Comparison of ENCODE assay signal across 8 cellular contexts in the genomic region with DNA sequence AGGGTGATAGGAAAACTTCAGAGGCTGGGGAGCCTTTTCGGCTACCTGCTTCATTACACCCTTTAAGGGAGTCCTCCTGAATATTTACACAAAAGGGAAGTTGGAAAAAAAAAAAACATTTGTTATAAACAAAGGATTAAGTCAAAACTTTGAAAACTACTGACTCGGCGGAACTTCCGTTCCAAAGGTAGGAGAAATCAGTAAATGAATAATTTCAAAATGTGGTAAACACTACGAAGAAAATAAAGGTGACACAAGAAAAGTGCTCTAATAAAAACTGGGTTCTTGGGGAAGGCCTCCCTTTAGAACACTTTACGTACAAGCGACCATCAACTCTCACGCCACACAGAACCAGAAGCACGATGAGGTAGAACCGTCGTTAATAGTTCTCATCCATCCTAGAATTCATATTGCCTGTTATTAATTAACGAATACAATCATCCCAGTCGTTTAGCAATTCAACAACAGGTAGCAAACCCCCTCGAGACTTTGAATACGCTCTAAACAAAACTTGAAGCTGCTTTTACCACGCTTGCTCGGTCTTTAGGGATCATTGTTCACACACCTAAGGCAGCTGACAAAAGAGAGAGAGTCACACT. TPM values are rescaled to one million over a fixed set of nuclear protein-coding genes. Genes with fewer than 3 reads are reported as not detected.
DNase-seq lines count a peak whose midpoint lies in the region; ATAC-seq, FAIRE-seq and TF ChIP-seq lines count a peak whose summit lies in the region.

No MANE protein-coding gene starts in this region.

- H3K36me3 ChIP-seq in astrocyte (ENCODE audit: insufficient read depth, low read length) (no peaks in the 10 kb centered on the region), thoracic aorta (no peaks in the 10 kb centered on the region)

- peaks cover 22% of the 10 kb centered on the region for H3K4me1 Mint-ChIP-seq in activated CD8-positive, alpha-beta memory T cell treated with anti-CD3 and anti-CD28 coated beads, Interleukin-2, amount 10 ng/mL, durations not matched to agents 7 days and 5 days
- H3K4me1 Mint-ChIP-seq in astrocyte (ENCODE audit: low read depth, unreplicated experiment): peaks cover 9% of the 10 kb centered on the region

- TF ChIP-seq CTCF in LNCaP clone FGC (IDR thresholded peaks at IDR 0.05; ENCODE audit: control insufficient read depth, extremely low read depth, insufficient read depth) (no peak), astrocyte (IDR thresholded peaks at IDR 0.05; ENCODE audit: insufficient read depth, low read depth, low read length) (no peak), thoracic aorta (IDR thresholded peaks at IDR 0.05) (no peak)

- no peak for DNase-seq in activated CD8-positive, alpha-beta memory T cell treated with anti-CD3 and anti-CD28 coated beads, Interleukin-2, amount 10 ng/mL, durations not matched to agents 7 days and 5 days
- no peak for DNase-seq in activated CD8-positive, alpha-beta memory T cell treated with anti-CD3 and anti-CD28 coated beads, Interleukin-2, amount 50 U/mL, for 4 hours
- no peak for DNase-seq in LNCaP clone FGC (ENCODE audit: low read depth)
- no peak for DNase-seq in astrocyte (ENCODE audit: low read depth)
- no peak for DNase-seq in thoracic aorta (ENCODE audit: low spot score)

- H3K27me3 Mint-ChIP-seq in activated CD8-positive, alpha-beta memory T cell treated with anti-CD3 and anti-CD28 coated beads, Interleukin-2, amount 10 ng/mL, durations not matched to agents 7 days and 5 days: no peaks in the 10 kb centered on the region
- no peaks in the 10 kb centered on the region for H3K27me3 Mint-ChIP-seq in astrocyte (ENCODE audit: low read depth, unreplicated experiment)

- H4K20me1 ChIP-seq in astrocyte (ENCODE audit: insufficient read depth, low read length): peaks cover 38% of the 10 kb centered on the region

- H3K79me2 ChIP-seq in astrocyte (ENCODE audit: insufficient read depth, low read length): peaks cover 56% of the 10 kb centered on the region

- peak overlapping the region; percentile 92 for H3K4me2 ChIP-seq in astrocyte (ENCODE audit: low read length)

- H3K4me3 ChIP-seq in LNCaP clone FGC (ENCODE audit: low read depth, low read length) (peak overlapping the region; percentile 98), astrocyte (ENCODE audit: insufficient read depth, low read depth, low read length) (peak overlapping the region; percentile 99), thoracic aorta (peak overlapping the region; percentile 84)

- CTCF ChIA-PET in activated CD8-positive, alpha-beta memory T cell treated with anti-CD3 and anti-CD28 coated beads, Interleukin-2, amount 10 ng/mL, durations not matched to agents 7 days and 5 days (lab: Charles Lee): interaction anchor here (0.9 to 1.4 kb wide), 2 partner anchors 259 to 305 kb away, joined by 3 read pairs; partner anchors contain the start of gene SCAP

- H3K36me3 Mint-ChIP-seq in activated CD8-positive, alpha-beta memory T cell treated with anti-CD3 and anti-CD28 coated beads, Interleukin-2, amount 10 ng/mL, durations not matched to agents 7 days and 5 days: no peaks in the 10 kb centered on the region
- peaks cover 2% of the 10 kb centered on the region for H3K36me3 Mint-ChIP-seq in astrocyte (ENCODE audit: low read depth, unreplicated experiment)

- peak overlapping the region; percentile 94 for H3K4me3 Mint-ChIP-seq in activated CD8-positive, alpha-beta memory T cell treated with anti-CD3 and anti-CD28 coated beads, Interleukin-2, amount 10 ng/mL, durations not matched to agents 7 days and 5 days
- peak overlapping the region; percentile 99 for H3K4me3 Mint-ChIP-seq in astrocyte (ENCODE audit: unreplicated experiment)

- no peaks in the 10 kb centered on the region for H3K9me3 ChIP-seq in astrocyte (ENCODE audit: insufficient read depth, low read depth, low read length)
- no peaks in the 10 kb centered on the region for H3K9me3 ChIP-seq in thoracic aorta

- peaks cover 12% of the 10 kb centered on the region for H3K4me1 ChIP-seq in astrocyte (ENCODE audit: insufficient read depth, low read length)
- H3K4me1 ChIP-seq in thoracic aorta (ENCODE audit: control insufficient read depth in 1 of 2, low read depth in 2 of 2): peaks cover 14 to 25% of the 10 kb centered on the region in 2 donors

- peak overlapping the region; percentile 92 for H3K27ac ChIP-seq in astrocyte (ENCODE audit: low read depth, low read length)
- H3K27ac ChIP-seq in layer of hippocampus (ENCODE audit: low read depth, low read length): peak overlapping the region; percentile 97
- H3K27ac ChIP-seq in thoracic aorta: peak overlapping the region; percentile 93

- H3K9ac ChIP-seq in astrocyte (ENCODE audit: low read length): peak overlapping the region; percentile 95

- H3K27ac Mint-ChIP-seq in activated CD8-positive, alpha-beta memory T cell treated with anti-CD3 and anti-CD28 coated beads, Interleukin-2, amount 10 ng/mL, durations not matched to agents 7 days and 5 days: peak overlapping the region; percentile 85
- peak overlapping the region; percentile 85 for H3K27ac Mint-ChIP-seq in astrocyte (ENCODE audit: unreplicated experiment)

- H3K27me3 ChIP-seq in astrocyte (ENCODE audit: insufficient read depth, low read length): no peaks in the 10 kb centered on the region
- no peaks in the 10 kb centered on the region for H3K27me3 ChIP-seq in layer of hippocampus (ENCODE audit: control insufficient read depth, insufficient read depth, low read length)
- no peaks in the 10 kb centered on the region for H3K27me3 ChIP-seq in thoracic aorta (replicated peaks; ENCODE audit: insufficient read depth)

- no peak for FAIRE-seq in astrocyte (lab: Jason Lieb, UNC)

- no peaks in the 10 kb centered on the region for H3K9me3 Mint-ChIP-seq in activated CD8-positive, alpha-beta memory T cell treated with anti-CD3 and anti-CD28 coated beads, Interleukin-2, amount 10 ng/mL, durations not matched to agents 7 days and 5 days (ENCODE audit: low read depth)
- no peaks in the 10 kb centered on the region for H3K9me3 Mint-ChIP-seq in astrocyte (ENCODE audit: unreplicated experiment)

- peak overlapping the region; percentile 12 for H2AFZ ChIP-seq in astrocyte (ENCODE audit: low read depth, low read length)

- ATAC-seq in activated CD8-positive, alpha-beta memory T cell treated with anti-CD3 and anti-CD28 coated beads, Interleukin-2, amount 10 ng/mL, durations not matched to agents 7 days and 5 days: no peak
- peak; percentile 9 for ATAC-seq in thoracic aorta (ENCODE audit: insufficient number of reproducible peaks, low FRiP score, low read depth)
- ATAC-seq in GM19397 (IDR thresholded peaks at IDR 0.05; ENCODE audit: unreplicated experiment): no peak
- ATAC-seq in HG03571 (IDR thresholded peaks at IDR 0.05; ENCODE audit: unreplicated experiment): no peak

RNA-seq across cellular contexts. Expression of gene SMARCC1, which starts 0.9 kb away (rescaled TPM):
- total RNA-seq in activated CD8-positive, alpha-beta memory T cell treated with anti-CD3 and anti-CD28 coated beads, Interleukin-2, amount 10 ng/mL, durations not matched to agents 7 days and 5 days: 100 to 1,000 TPM in 1 of 2 experiments, 10 to 100 TPM in 1; 84.3 to 111 TPM
- total RNA-seq in astrocyte (131 and 146 TPM in 2 replicates), thoracic aorta (10 to 100 TPM; 37.2 to 38.7 TPM)

RNA-seq across cellular contexts. Expression of gene DHX30, which starts 22.1 kb away (rescaled TPM):
- total RNA-seq in activated CD8-positive, alpha-beta memory T cell treated with anti-CD3 and anti-CD28 coated beads, Interleukin-2, amount 10 ng/mL, durations not matched to agents 7 days and 5 days: 10 to 100 TPM; 84.8 to 95.6 TPM
- total RNA-seq in astrocyte (50.0 and 50.5 TPM in 2 replicates), thoracic aorta (10 to 100 TPM; 60.2 to 68.4 TPM)
